2 cellular contexts compared by ENCODE assay signal in the genomic region with DNA sequence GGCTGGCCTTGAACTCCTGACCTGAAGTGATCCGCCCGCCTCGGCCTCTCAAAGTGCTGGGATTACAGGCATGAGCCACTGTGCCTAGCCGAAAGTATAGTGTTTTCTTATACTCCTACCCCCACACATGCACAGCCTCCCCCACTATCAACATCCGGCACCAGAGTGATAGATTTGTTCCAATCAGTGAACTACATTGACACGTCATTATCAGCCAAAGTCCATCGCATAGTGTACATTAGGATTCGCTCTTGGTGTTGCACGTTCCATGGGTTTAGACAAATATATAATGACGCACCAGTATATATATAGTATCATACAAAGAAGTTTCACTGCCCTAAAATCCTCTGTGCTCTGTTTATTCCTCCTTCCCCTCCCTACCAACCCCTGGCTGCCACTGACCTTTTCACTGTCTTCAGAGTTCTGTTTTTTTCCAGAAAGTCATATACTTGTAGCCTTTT.
TF ChIP-seq lines count a peak whose summit lies in the region.

No MANE protein-coding gene starts in this region.

TF ChIP-seq in K562, 482 proteins besides CTCF, POLR2A, EP300 and RAD21:
- TF ChIP-seq TAF9B (IDR thresholded peaks at IDR 0.05; ENCODE audit: partially characterized antibody) (no peak), CBFA2T2 (conservative IDR thresholded peaks at IDR 0.05) (0 out of 2 replicates have a peak, but pooled peaks have one; percentile 17), RCOR1 (IDR thresholded peaks at IDR 0.05; ENCODE audit: borderline replicate concordance in 1 of 2, low read depth in 2 of 2, low read length in 2 of 2) (0 out of 4 replicates have a peak, but pooled peaks of 1 of the 2 experiments have one; percentile 39), MEIS2 (IDR thresholded peaks at IDR 0.05; ENCODE audit: partially characterized antibody) (peak; percentile 35), KDM1A (IDR thresholded peaks at IDR 0.05) (peak; percentile 56 to 57; a peak in 2 of 4 replicates), CBFA2T3 (IDR thresholded peaks at IDR 0.05) (peak; percentile 64), ATF1 (CRISPR knock-in tag; IDR thresholded peaks at IDR 0.05) (no peak), ATF1 (tag; IDR thresholded peaks at IDR 0.05) (0 out of 2 replicates have a peak, but pooled peaks have one; percentile 23), CREM (IDR thresholded peaks at IDR 0.05; ENCODE audit: low read depth) (peak; percentile 72), STAT5B (CRISPR knock-in tag; IDR thresholded peaks at IDR 0.05) (no peak)
- TF ChIP-seq, protein P1, sequence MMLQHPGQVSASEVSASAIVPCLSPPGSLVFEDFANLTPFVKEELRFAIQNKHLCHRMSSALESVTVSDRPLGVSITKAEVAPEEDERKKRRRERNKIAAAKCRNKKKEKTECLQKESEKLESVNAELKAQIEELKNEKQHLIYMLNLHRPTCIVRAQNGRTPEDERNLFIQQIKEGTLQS (IDR thresholded peaks at IDR 0.05), result peak; percentile 22; the same call in 1 of the 2 replicates
- TF ChIP-seq, protein P1 (CRISPR knock-in tag; conservative IDR thresholded peaks at IDR 0.05), result no peak

TF ChIP-seq in GM23338, 12 proteins besides CTCF, POLR2A, EP300 and RAD21:
- TF ChIP-seq ZNF114 (CRISPR knock-in tag; IDR thresholded peaks at IDR 0.05) (no peak), ZNF331 (CRISPR knock-in tag; IDR thresholded peaks at IDR 0.05; ENCODE audit: low read depth) (no peak), EZH2phosphoT487 (IDR thresholded peaks at IDR 0.05; ENCODE audit: unreplicated experiment) (no peak), JUNB (IDR thresholded peaks at IDR 0.05; ENCODE audit: unreplicated experiment) (no peak), CREB1 (CRISPR knock-in tag; IDR thresholded peaks at IDR 0.05; ENCODE audit: low read depth) (no peak), POLR2AphosphoS5 (IDR thresholded peaks at IDR 0.05; ENCODE audit: low read depth) (no peak), EZH2 (IDR thresholded peaks at IDR 0.05; ENCODE audit: low read depth, unreplicated experiment) (no peak), NANOG (IDR thresholded peaks at IDR 0.05; ENCODE audit: borderline replicate concordance) (no peak), STAT1 (IDR thresholded peaks at IDR 0.05; ENCODE audit: unreplicated experiment) (no peak)
- TF ChIP-seq, protein P2, sequence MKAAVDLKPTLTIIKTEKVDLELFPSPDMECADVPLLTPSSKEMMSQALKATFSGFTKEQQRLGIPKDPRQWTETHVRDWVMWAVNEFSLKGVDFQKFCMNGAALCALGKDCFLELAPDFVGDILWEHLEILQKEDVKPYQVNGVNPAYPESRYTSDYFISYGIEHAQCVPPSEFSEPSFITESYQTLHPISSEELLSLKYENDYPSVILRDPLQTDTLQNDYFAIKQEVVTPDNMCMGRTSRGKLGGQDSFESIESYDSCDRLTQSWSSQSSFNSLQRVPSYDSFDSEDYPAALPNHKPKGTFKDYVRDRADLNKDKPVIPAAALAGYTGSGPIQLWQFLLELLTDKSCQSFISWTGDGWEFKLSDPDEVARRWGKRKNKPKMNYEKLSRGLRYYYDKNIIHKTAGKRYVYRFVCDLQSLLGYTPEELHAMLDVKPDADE (IDR thresholded peaks at IDR 0.05), result no peak
- TF ChIP-seq, protein P3, sequence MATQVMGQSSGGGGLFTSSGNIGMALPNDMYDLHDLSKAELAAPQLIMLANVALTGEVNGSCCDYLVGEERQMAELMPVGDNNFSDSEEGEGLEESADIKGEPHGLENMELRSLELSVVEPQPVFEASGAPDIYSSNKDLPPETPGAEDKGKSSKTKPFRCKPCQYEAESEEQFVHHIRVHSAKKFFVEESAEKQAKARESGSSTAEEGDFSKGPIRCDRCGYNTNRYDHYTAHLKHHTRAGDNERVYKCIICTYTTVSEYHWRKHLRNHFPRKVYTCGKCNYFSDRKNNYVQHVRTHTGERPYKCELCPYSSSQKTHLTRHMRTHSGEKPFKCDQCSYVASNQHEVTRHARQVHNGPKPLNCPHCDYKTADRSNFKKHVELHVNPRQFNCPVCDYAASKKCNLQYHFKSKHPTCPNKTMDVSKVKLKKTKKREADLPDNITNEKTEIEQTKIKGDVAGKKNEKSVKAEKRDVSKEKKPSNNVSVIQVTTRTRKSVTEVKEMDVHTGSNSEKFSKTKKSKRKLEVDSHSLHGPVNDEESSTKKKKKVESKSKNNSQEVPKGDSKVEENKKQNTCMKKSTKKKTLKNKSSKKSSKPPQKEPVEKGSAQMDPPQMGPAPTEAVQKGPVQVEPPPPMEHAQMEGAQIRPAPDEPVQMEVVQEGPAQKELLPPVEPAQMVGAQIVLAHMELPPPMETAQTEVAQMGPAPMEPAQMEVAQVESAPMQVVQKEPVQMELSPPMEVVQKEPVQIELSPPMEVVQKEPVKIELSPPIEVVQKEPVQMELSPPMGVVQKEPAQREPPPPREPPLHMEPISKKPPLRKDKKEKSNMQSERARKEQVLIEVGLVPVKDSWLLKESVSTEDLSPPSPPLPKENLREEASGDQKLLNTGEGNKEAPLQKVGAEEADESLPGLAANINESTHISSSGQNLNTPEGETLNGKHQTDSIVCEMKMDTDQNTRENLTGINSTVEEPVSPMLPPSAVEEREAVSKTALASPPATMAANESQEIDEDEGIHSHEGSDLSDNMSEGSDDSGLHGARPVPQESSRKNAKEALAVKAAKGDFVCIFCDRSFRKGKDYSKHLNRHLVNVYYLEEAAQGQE (IDR thresholded peaks at IDR 0.05; ENCODE audit: unreplicated experiment), result no peak
- TF ChIP-seq, protein P4, sequence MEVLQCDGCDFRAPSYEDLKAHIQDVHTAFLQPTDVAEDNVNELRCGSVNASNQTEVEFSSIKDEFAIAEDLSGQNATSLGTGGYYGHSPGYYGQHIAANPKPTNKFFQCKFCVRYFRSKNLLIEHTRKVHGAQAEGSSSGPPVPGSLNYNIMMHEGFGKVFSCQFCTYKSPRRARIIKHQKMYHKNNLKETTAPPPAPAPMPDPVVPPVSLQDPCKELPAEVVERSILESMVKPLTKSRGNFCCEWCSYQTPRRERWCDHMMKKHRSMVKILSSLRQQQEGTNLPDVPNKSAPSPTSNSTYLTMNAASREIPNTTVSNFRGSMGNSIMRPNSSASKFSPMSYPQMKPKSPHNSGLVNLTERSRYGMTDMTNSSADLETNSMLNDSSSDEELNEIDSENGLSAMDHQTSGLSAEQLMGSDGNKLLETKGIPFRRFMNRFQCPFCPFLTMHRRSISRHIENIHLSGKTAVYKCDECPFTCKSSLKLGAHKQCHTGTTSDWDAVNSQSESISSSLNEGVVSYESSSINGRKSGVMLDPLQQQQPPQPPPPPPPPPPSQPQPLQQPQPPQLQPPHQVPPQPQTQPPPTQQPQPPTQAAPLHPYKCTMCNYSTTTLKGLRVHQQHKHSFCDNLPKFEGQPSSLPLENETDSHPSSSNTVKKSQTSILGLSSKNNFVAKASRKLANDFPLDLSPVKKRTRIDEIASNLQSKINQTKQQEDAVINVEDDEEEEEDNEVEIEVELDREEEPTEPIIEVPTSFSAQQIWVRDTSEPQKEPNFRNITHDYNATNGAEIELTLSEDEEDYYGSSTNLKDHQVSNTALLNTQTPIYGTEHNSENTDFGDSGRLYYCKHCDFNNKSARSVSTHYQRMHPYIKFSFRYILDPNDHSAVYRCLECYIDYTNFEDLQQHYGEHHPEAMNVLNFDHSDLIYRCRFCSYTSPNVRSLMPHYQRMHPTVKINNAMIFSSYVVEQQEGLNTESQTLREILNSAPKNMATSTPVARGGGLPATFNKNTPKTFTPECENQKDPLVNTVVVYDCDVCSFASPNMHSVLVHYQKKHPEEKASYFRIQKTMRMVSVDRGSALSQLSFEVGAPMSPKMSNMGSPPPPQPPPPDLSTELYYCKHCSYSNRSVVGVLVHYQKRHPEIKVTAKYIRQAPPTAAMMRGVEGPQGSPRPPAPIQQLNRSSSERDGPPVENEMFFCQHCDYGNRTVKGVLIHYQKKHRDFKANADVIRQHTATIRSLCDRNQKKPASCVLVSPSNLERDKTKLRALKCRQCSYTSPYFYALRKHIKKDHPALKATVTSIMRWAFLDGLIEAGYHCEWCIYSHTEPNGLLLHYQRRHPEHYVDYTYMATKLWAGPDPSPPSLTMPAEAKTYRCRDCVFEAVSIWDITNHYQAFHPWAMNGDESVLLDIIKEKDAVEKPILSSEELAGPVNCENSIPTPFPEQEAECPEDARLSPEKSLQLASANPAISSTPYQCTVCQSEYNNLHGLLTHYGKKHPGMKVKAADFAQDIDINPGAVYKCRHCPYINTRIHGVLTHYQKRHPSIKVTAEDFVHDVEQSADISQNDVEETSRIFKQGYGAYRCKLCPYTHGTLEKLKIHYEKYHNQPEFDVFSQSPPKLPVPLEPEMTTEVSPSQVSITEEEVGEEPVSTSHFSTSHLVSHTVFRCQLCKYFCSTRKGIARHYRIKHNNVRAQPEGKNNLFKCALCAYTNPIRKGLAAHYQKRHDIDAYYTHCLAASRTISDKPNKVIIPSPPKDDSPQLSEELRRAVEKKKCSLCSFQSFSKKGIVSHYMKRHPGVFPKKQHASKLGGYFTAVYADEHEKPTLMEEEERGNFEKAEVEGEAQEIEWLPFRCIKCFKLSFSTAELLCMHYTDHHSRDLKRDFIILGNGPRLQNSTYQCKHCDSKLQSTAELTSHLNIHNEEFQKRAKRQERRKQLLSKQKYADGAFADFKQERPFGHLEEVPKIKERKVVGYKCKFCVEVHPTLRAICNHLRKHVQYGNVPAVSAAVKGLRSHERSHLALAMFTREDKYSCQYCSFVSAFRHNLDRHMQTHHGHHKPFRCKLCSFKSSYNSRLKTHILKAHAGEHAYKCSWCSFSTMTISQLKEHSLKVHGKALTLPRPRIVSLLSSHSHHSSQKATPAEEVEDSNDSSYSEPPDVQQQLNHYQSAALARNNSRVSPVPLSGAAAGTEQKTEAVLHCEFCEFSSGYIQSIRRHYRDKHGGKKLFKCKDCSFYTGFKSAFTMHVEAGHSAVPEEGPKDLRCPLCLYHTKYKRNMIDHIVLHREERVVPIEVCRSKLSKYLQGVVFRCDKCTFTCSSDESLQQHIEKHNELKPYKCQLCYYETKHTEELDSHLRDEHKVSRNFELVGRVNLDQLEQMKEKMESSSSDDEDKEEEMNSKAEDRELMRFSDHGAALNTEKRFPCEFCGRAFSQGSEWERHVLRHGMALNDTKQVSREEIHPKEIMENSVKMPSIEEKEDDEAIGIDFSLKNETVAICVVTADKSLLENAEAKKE (CRISPR knock-in tag; IDR thresholded peaks at IDR 0.05), result no peak
TF ChIP-seq in GM23338: peak in this region for 0.
